In the genomic region with DNA sequence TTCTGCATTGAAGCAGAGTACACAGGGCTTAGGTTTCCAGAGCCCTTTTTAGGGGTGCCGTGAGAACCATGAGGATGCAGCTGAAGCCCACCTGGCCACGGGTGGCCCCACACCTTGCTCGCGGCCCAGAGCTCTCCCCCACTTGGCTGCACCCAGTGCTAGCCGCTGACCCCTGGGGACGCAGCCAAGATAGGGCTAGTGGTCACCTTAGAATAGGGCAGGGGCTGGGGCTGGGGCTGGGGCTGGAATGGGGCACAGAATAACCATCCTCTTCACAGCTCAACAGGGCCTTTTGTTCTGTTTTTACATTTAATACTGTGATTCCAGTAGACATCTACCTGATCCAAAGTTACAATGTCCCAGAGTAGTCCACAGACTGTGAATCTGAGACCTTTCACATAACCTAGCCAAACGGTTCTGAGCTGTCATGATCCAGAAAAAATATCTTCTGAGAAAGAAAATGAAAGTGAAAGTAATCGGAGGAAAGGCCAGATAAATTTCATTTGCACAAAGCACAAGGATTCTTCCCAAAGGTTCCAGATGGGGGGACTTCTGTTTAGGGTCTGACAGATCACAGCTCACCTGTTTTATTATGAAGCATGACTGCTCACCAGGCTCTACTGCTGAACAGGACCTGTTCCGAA, we compare ENCODE assay signal across 1 cellular context.
TF ChIP-seq lines count a peak whose summit lies in the region.

No MANE protein-coding gene starts in this region.

TF ChIP-seq in HepG2, 621 proteins besides CTCF, POLR2A, EP300 and RAD21 (continued from another document):
- TF ChIP-seq, protein P1, sequence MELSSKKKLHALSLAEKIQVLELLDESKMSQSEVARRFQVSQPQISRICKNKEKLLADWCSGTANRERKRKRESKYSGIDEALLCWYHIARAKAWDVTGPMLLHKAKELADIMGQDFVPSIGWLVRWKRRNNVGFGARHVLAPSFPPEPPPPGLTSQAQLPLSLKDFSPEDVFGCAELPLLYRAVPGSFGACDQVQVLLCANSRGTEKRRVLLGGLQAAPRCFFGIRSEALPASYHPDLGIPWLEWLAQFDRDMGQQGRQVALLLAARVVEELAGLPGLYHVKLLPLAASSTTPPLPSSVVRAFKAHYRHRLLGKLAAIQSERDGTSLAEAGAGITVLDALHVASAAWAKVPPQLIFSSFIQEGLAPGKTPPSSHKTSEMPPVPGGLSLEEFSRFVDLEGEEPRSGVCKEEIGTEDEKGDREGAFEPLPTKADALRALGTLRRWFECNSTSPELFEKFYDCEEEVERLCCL (CRISPR knock-in tag; IDR thresholded peaks at IDR 0.05; ENCODE audit: borderline replicate concordance) = no peak
- TF ChIP-seq, protein P2, sequence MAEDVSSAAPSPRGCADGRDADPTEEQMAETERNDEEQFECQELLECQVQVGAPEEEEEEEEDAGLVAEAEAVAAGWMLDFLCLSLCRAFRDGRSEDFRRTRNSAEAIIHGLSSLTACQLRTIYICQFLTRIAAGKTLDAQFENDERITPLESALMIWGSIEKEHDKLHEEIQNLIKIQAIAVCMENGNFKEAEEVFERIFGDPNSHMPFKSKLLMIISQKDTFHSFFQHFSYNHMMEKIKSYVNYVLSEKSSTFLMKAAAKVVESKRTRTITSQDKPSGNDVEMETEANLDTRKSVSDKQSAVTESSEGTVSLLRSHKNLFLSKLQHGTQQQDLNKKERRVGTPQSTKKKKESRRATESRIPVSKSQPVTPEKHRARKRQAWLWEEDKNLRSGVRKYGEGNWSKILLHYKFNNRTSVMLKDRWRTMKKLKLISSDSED (CRISPR knock-in tag; IDR thresholded peaks at IDR 0.05) = no peak
- TF ChIP-seq ZFYVE20 (CRISPR knock-in tag; IDR thresholded peaks at IDR 0.05; ENCODE audit: borderline replicate concordance, low read depth) = no peak
- no peak for TF ChIP-seq ZNF484 (CRISPR knock-in tag; IDR thresholded peaks at IDR 0.05; ENCODE audit: borderline replicate concordance, low read depth)
- no peak for TF ChIP-seq DR1 (CRISPR knock-in tag; IDR thresholded peaks at IDR 0.05)
- TF ChIP-seq, protein P3, sequence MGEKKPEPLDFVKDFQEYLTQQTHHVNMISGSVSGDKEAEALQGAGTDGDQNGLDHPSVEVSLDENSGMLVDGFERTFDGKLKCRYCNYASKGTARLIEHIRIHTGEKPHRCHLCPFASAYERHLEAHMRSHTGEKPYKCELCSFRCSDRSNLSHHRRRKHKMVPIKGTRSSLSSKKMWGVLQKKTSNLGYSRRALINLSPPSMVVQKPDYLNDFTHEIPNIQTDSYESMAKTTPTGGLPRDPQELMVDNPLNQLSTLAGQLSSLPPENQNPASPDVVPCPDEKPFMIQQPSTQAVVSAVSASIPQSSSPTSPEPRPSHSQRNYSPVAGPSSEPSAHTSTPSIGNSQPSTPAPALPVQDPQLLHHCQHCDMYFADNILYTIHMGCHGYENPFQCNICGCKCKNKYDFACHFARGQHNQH (CRISPR knock-in tag; IDR thresholded peaks at IDR 0.05) = no peak
- TF ChIP-seq, protein P4, sequence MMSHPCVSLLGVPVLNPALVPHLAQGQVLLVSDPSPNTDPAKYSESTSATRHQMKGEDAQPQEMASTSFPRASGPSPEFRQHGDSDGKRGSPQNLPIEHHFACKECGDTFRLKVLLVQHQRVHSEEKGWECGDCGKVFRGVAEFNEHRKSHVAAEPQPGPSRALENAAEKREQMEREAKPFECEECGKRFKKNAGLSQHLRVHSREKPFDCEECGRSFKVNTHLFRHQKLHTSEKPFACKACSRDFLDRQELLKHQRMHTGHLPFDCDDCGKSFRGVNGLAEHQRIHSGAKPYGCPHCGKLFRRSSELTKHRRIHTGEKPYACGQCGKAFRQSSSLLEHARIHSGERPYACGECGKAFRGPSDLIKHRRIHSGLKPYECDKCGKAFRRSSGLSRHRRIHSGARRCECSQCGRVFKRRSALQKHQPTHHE (CRISPR knock-in tag; IDR thresholded peaks at IDR 0.05; ENCODE audit: borderline replicate concordance) = no peak
- TF ChIP-seq ZNF773 (CRISPR knock-in tag; IDR thresholded peaks at IDR 0.05; ENCODE audit: borderline replicate concordance) = no peak
- no peak for TF ChIP-seq NFYB (CRISPR knock-in tag; IDR thresholded peaks at IDR 0.05)
- TF ChIP-seq ZNF788 (CRISPR knock-in tag; IDR thresholded peaks at IDR 0.05; ENCODE audit: borderline replicate concordance) = no peak
- TF ChIP-seq ZNF644 (CRISPR knock-in tag; IDR thresholded peaks at IDR 0.05; ENCODE audit: low read depth) = no peak
- no peak for TF ChIP-seq NFYC (CRISPR knock-in tag; IDR thresholded peaks at IDR 0.05)
